15 cellular contexts compared by ENCODE assay signal in genomic region chr1:198496216-198497143, GRCh38. TPM values are rescaled to one million over a fixed set of nuclear protein-coding genes. Genes with fewer than 3 reads are reported as not detected.
A peak's percentile ranks its signal among the peaks of the same experiment; 100 is the strongest.
DNase-seq lines count a peak whose midpoint lies in the region; ATAC-seq and TF ChIP-seq lines count a peak whose summit lies in the region.
"Had no signal": no experiment of that assay in that cellular context is flagged by ENCODE, and none has a peak within 500 bp of the region (broad histone marks: within the 10 kb centered on the region; RNA-seq: fewer than 3 reads in every experiment).

No MANE protein-coding gene starts in this region.

- TF ChIP-seq CTCF in AG04450 (IDR thresholded peaks at IDR 0.05; ENCODE audit: low read depth, low read length) (no peak), astrocyte of the cerebellum (IDR thresholded peaks at IDR 0.05; ENCODE audit: low read depth, low read length, missing control alignments) (no peak)

- POLR2A ChIA-PET in AG04450 (lab: Yijun Ruan, JAX): interaction anchor here (0.6 to 0.7 kb wide), 9 partner anchors 21 to 1805 kb away, joined by 3 to 9 read pairs (median 4); partner anchors contain the start of gene NEK7

- peak overlapping the region; percentile 25 for H3K27ac ChIP-seq in AG04450 (ENCODE audit: low read depth, low read length)
- H3K27ac ChIP-seq: body of pancreas, KMS-11 had no signal

- no peaks in the 10 kb centered on the region for H3K27me3 ChIP-seq in AG04450 (ENCODE audit: control insufficient read depth, insufficient read depth, low read length)
- H3K27me3 ChIP-seq: body of pancreas had no signal

- no peak for ATAC-seq in HG03039 (IDR thresholded peaks at IDR 0.05; ENCODE audit: unreplicated experiment)
- ATAC-seq: body of pancreas, T-cell had no signal

- no peak overlapping the region for H3K4me3 ChIP-seq in AG04450 (ENCODE audit: low read depth, low read length)
- no peak overlapping the region for H3K4me3 ChIP-seq in astrocyte of the cerebellum (ENCODE audit: low read depth, low read length)
- H3K4me3 ChIP-seq: body of pancreas had no signal

- in situ Hi-C loops in astrocyte of the cerebellum (cut with HindIII; ENCODE audit: low sequenced_read_pairs): no loop called here

- DNase-seq in AG04450 (ENCODE audit: low read depth, low spot score) (no peak), HS-5 (ENCODE audit: low read depth) (peak; percentile 60), astrocyte of the cerebellum (ENCODE audit: low read depth) (peak; percentile 33), glomerular visceral epithelial cell (ENCODE audit: extremely low spot score) (peak; percentile 25), AML-193 (lab: John Stamatoyannopoulos, UW) (no peak), occipital lobe (lab: John Stamatoyannopoulos, UW) (no peak), foreskin melanocyte (no peak)
- DNase-seq: activated T-cell treated with anti-CD3 and anti-CD28 coated beads, Interleukin-2, amount 50 U/mL, for 1 hour; body of pancreas; NCI-H2029 treated with DMSO at 0.1 percent for 48 hours; T-cell had no signal

- peaks cover 10% of the 10 kb centered on the region; the same call in 1 of the 2 replicates for H3K9me3 ChIP-seq in AG04450 (ENCODE audit: control insufficient read depth, insufficient read depth, low read length)
- H3K9me3 ChIP-seq: body of pancreas had no signal

- CTCF ChIA-PET in AG04450 (lab: Charles Lee): interaction anchor here (0.7 to 0.9 kb wide), 5 partner anchors 30 to 975 kb away, joined by 3 to 6 read pairs (median 4); no protein-coding TSS in a partner anchor

RNA-seq across cellular contexts. Expression of gene ATP6V1G3, which starts 44.0 kb away (rescaled TPM):
- not detected in 2 replicates for polyA plus RNA-seq in AG04450 (2011; rRNA removed)
- polyA minus RNA-seq in AG04450 (2011; rRNA and poly(A)+ RNA removed): not detected in 2 replicates
- not detected for total RNA-seq in occipital lobe
- total RNA-seq: body of pancreas, mesothelial cell of epicardium, T-cell, urinary bladder had no signal
- polyA plus RNA-seq: urinary bladder had no signal

Comparison
In these comparisons a context has a peak if more than half of its experiments do, and no peak if none do; other contexts are left out.
1. DNase-seq: peak in HS-5 (single experiment), astrocyte of the cerebellum (single experiment) and glomerular visceral epithelial cell (single experiment); none in AG04450 (single experiment), AML-193 (0 of 2), occipital lobe (single experiment) and foreskin melanocyte (single experiment).